1 cellular context compared by ENCODE assay signal in the genomic region with DNA sequence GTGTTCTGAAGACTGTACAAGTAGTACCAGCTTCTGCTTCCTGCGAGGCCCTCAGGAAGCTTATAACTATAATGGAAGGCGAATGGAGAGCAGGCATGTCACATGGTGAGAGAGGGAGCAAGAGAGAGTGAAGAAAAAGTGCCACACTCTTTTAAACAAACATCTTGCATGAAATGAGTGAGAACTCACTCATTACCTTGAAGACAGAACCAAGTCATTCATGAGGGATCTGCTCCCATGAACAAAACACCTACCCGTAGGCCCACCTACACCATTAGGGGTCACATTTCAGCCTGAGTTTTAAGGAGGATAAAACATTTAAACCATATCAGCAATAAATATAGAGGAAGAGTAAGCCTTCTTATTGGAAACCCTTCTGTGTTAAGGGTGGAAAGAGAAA.
TF ChIP-seq lines count a peak whose summit lies in the region.

No MANE protein-coding gene starts in this region.

TF ChIP-seq in SK-N-SH, 30 proteins besides CTCF, POLR2A, EP300 and RAD21 (continued from another document):
- TF ChIP-seq, protein P1, sequence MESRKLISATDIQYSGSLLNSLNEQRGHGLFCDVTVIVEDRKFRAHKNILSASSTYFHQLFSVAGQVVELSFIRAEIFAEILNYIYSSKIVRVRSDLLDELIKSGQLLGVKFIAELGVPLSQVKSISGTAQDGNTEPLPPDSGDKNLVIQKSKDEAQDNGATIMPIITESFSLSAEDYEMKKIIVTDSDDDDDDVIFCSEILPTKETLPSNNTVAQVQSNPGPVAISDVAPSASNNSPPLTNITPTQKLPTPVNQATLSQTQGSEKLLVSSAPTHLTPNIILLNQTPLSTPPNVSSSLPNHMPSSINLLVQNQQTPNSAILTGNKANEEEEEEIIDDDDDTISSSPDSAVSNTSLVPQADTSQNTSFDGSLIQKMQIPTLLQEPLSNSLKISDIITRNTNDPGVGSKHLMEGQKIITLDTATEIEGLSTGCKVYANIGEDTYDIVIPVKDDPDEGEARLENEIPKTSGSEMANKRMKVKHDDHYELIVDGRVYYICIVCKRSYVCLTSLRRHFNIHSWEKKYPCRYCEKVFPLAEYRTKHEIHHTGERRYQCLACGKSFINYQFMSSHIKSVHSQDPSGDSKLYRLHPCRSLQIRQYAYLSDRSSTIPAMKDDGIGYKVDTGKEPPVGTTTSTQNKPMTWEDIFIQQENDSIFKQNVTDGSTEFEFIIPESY (IDR thresholded peaks at IDR 0.05; ENCODE audit: borderline replicate concordance, low read depth): no peak
- TF ChIP-seq, protein P2, sequence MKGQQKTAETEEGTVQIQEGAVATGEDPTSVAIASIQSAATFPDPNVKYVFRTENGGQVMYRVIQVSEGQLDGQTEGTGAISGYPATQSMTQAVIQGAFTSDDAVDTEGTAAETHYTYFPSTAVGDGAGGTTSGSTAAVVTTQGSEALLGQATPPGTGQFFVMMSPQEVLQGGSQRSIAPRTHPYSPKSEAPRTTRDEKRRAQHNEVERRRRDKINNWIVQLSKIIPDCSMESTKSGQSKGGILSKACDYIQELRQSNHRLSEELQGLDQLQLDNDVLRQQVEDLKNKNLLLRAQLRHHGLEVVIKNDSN (IDR thresholded peaks at IDR 0.05; ENCODE audit: borderline replicate concordance, low read depth): no peak
- TF ChIP-seq CHD2 (IDR thresholded peaks at IDR 0.05; ENCODE audit: low read length, partially characterized antibody): no peak
- TF ChIP-seq ELF1 (IDR thresholded peaks at IDR 0.05): no peak
- TF ChIP-seq FOXM1 (IDR thresholded peaks at IDR 0.05; ENCODE audit: low read depth): no peak
- no peak for TF ChIP-seq MXI1 (IDR thresholded peaks at IDR 0.05; ENCODE audit: low read depth, low read length)
- no peak for TF ChIP-seq TEAD4 (IDR thresholded peaks at IDR 0.05; ENCODE audit: borderline replicate concordance, insufficient read depth)
- TF ChIP-seq, protein P3, sequence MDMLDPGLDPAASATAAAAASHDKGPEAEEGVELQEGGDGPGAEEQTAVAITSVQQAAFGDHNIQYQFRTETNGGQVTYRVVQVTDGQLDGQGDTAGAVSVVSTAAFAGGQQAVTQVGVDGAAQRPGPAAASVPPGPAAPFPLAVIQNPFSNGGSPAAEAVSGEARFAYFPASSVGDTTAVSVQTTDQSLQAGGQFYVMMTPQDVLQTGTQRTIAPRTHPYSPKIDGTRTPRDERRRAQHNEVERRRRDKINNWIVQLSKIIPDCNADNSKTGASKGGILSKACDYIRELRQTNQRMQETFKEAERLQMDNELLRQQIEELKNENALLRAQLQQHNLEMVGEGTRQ (IDR thresholded peaks at IDR 0.05; ENCODE audit: borderline replicate concordance, low read depth, low read length): no peak
- TF ChIP-seq POLR2AphosphoS5 (IDR thresholded peaks at IDR 0.05; ENCODE audit: low read depth, low read length): no peak
- TF ChIP-seq, protein P4, sequence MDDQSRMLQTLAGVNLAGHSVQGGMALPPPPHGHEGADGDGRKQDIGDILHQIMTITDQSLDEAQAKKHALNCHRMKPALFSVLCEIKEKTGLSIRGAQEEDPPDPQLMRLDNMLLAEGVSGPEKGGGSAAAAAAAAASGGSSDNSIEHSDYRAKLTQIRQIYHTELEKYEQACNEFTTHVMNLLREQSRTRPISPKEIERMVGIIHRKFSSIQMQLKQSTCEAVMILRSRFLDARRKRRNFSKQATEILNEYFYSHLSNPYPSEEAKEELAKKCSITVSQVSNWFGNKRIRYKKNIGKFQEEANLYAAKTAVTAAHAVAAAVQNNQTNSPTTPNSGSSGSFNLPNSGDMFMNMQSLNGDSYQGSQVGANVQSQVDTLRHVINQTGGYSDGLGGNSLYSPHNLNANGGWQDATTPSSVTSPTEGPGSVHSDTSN (IDR thresholded peaks at IDR 0.05): no peak
- TF ChIP-seq RCOR1 (IDR thresholded peaks at IDR 0.05; ENCODE audit: low read length): no peak
- TF ChIP-seq YY1 (IDR thresholded peaks at IDR 0.05; ENCODE audit: low read depth): no peak
- TF ChIP-seq, protein P5, sequence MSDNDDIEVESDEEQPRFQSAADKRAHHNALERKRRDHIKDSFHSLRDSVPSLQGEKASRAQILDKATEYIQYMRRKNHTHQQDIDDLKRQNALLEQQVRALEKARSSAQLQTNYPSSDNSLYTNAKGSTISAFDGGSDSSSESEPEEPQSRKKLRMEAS (IDR thresholded peaks at IDR 0.05; ENCODE audit: low read depth): no peak
- no peak for TF ChIP-seq JUND (IDR thresholded peaks at IDR 0.05)
- no peak for TF ChIP-seq RFX5 (IDR thresholded peaks at IDR 0.05; ENCODE audit: low read length)
